Comparison of ENCODE assay signal across 15 cellular contexts in the genomic region with DNA sequence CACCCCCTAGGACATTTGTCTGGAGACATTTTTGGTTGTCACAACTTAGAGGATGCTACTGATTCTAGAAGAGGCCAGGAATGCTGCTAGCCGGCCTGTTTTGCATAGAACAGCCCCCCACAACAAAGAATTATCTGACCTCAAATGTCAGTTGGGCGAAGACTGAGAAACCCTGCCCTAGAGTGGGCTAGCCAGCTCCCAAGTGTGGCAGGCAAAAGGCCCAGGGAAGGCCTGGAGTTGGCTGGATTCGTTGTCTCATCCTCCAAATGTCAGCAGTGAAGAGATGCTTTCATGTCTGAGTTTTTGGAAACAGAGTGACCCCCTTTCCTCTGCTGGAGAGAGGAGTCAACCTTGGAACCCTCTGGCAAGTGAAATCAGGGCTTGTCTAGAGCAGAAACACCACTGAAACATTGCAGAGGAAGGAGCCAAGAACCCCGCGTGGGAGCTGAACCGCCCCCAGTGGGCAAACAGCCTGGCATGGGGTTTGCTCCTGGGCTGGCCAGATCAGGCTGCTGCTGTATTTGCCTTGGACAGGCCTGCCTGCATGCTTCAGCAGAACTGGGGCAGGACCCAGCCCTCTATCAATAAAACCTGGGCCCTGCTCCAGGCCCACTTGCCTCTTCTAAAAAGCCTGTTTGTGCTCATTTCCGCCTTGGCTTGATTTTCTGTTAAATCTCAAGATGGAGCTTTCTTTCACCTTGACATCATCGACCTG. TPM values are rescaled to one million over a fixed set of nuclear protein-coding genes. Genes with fewer than 3 reads are reported as not detected.
A peak's percentile ranks its signal among the peaks of the same experiment; 100 is the strongest.
DNase-seq lines count a peak whose midpoint lies in the region; ATAC-seq and TF ChIP-seq lines count a peak whose summit lies in the region.
"Had no signal": no experiment of that assay in that cellular context is flagged by ENCODE, and none has a peak within 500 bp of the region (broad histone marks: within the 10 kb centered on the region; RNA-seq: fewer than 3 reads in every experiment).

No MANE protein-coding gene starts in this region.

- H3K4me3 Mint-ChIP-seq in CD14-positive monocyte = no peak overlapping the region
- H3K4me3 Mint-ChIP-seq: mesothelial cell of epicardium; stimulated activated naive CD8-positive, alpha-beta T cell treated with anti-CD3 and anti-CD28 coated beads, Interleukin-15, amount 100 ng/mL, for 72 hours; T-cell had no signal

- H3K79me2 ChIP-seq in GM23248 (ENCODE audit: insufficient read depth) = no peaks in the 10 kb centered on the region

- 43 to 57% methylated on average over 8 of the region's 8 CpGs for WGBS in GM23248 (ENCODE audit: low coverage in 1 of 2, low lambda C conversion rate in 2 of 2, missing lambda C conversion rate in 2 of 2), 2 experiments
- 18 to 45% (median 27%) methylated on average over 5 to 8 of the region's 8 CpGs for WGBS in stomach, 5 donors

- TF ChIP-seq POLR2A in stomach (IDR thresholded peaks at IDR 0.05) = no peak

- H3K4me1 ChIP-seq in GM23248 (ENCODE audit: insufficient read depth) (peaks cover 5% of the 10 kb centered on the region; the same call in 1 of the 2 replicates), stomach (peaks cover 36 to 71% (median 59%) of the 10 kb centered on the region in 4 donors)

- peak; percentile 75 for ATAC-seq in left ventricle myocardium superior
- ATAC-seq: stimulated activated naive CD8-positive, alpha-beta T cell treated with anti-CD3 and anti-CD28 coated beads, Interleukin-15, amount 100 ng/mL, for 72 hours; T-cell had no signal

- H3K27me3 ChIP-seq in GM23248 (replicated peaks; ENCODE audit: insufficient read depth) (no peaks in the 10 kb centered on the region), stomach (no peaks in the 10 kb centered on the region)
- H3K27me3 ChIP-seq: cardiac muscle cell had no signal

- peaks cover 0 to 6% (median 2%) of the 10 kb centered on the region in 3 donors for H3K27me3 Mint-ChIP-seq in CD14-positive monocyte (ENCODE audit: low read depth in 3 of 3)
- H3K27me3 Mint-ChIP-seq: stimulated activated naive CD8-positive, alpha-beta T cell treated with anti-CD3 and anti-CD28 coated beads, Interleukin-15, amount 100 ng/mL, for 72 hours; T-cell had no signal

- in situ Hi-C loops in GM23248 (cut with MboI) = no loop called here

- no peak overlapping the region for H2AFZ ChIP-seq in GM23248

- H3K36me3 ChIP-seq in GM23248 (ENCODE audit: low read depth) = no peaks in the 10 kb centered on the region
- H3K36me3 ChIP-seq in stomach = peaks cover 0 to 7% (median 3%) of the 10 kb centered on the region in 4 donors
- H3K36me3 ChIP-seq: cardiac muscle cell had no signal

- DNase-seq in GM23248 (peak; percentile 34), left ventricle myocardium superior (peak; percentile 41), stomach (peak; percentile 94), kidney tubule cell (ENCODE audit: low spot score) (no peak), CD14-positive monocyte (ENCODE audit: low spot score) (no peak), ecto neural progenitor cell (ENCODE audit: low spot score) (no peak)
- no peak for DNase-seq in stimulated activated CD4-positive, alpha-beta T cell treated with anti-CD3 and anti-CD28 coated beads, Interleukin-1b, Interleukin-23, amount 100 ng/mL, for 48 hours
- DNase-seq: DMS53; foreskin melanocyte; NCI-H510A; stimulated activated naive CD8-positive, alpha-beta T cell treated with anti-CD3 and anti-CD28 coated beads, Interleukin-15, amount 100 ng/mL, for 72 hours; T-cell had no signal

- H3K36me3 Mint-ChIP-seq in CD14-positive monocyte = peaks cover 0 to 2% of the 10 kb centered on the region in 2 donors
- H3K36me3 Mint-ChIP-seq: mesothelial cell of epicardium, T-cell had no signal

- H3F3A ChIP-seq in GM23248 (ENCODE audit: insufficient read depth) = no peaks in the 10 kb centered on the region

- H3K27ac Mint-ChIP-seq in CD14-positive monocyte = no peak overlapping the region
- H3K27ac Mint-ChIP-seq: mesothelial cell of epicardium; stimulated activated naive CD8-positive, alpha-beta T cell treated with anti-CD3 and anti-CD28 coated beads, Interleukin-15, amount 100 ng/mL, for 72 hours; T-cell had no signal

- H3K4me3 ChIP-seq in GM23248 = no peak overlapping the region
- no peak overlapping the region for H3K4me3 ChIP-seq in stomach
- H3K4me3 ChIP-seq: cardiac muscle cell had no signal

- H3K4me2 ChIP-seq in GM23248 (ENCODE audit: unreplicated experiment) = no peak overlapping the region

- peaks cover 2% of the 10 kb centered on the region for H3K4me1 Mint-ChIP-seq in CD14-positive monocyte

- intact Hi-C loops in left ventricle myocardium superior (cut with micrococcal nuclease) (no loop called here), stomach (cut with DNase I; ENCODE audit: low total_unique reads) (no loop called here), CD14-positive monocyte (cut with micrococcal nuclease) (no loop called here)

- TF ChIP-seq EP300 in stomach (IDR thresholded peaks at IDR 0.05) = no peak

- H3K9me3 Mint-ChIP-seq in CD14-positive monocyte = peaks cover 0 to 2% (median 0%) of the 10 kb centered on the region in 7 donors
- H3K9me3 Mint-ChIP-seq: mesothelial cell of epicardium; stimulated activated naive CD8-positive, alpha-beta T cell treated with anti-CD3 and anti-CD28 coated beads, Interleukin-15, amount 100 ng/mL, for 72 hours; T-cell had no signal

- H4K20me1 ChIP-seq in GM23248 (ENCODE audit: insufficient read depth) = no peaks in the 10 kb centered on the region

- no peaks in the 10 kb centered on the region for H3K9me3 ChIP-seq in GM23248 (ENCODE audit: low read depth)
- H3K9me3 ChIP-seq in stomach = no peaks in the 10 kb centered on the region

- no peak overlapping the region for H3K9ac ChIP-seq in GM23248

- peak overlapping the region; percentile 7; the same call in 1 of the 2 replicates for H3K27ac ChIP-seq in GM23248
- peak overlapping the region; percentile 96 for H3K27ac ChIP-seq in VCaP
- peak overlapping the region; percentile 74 to 85 (median 84) for H3K27ac ChIP-seq in stomach
- H3K27ac ChIP-seq: cardiac muscle cell had no signal

- TF ChIP-seq CTCF in VCaP (conservative IDR thresholded peaks at IDR 0.05) (peak; percentile 29), stomach (IDR thresholded peaks at IDR 0.05) (peak in 1 of 7 experiments; percentile 14), CD14-positive monocyte (IDR thresholded peaks at IDR 0.05) (no peak)

- H3K9me2 ChIP-seq in GM23248 (ENCODE audit: insufficient read depth) = no peaks in the 10 kb centered on the region

RNA-seq across cellular contexts. Expression of a gene that starts 32.9 kb away (rescaled TPM):
- 0.22 and 0.89 TPM in 2 replicates for total RNA-seq in GM23248 (2014; rRNA removed; shearing (Covaris generic))
- 0.28 and 0.48 TPM in 2 replicates for polyA plus RNA-seq in GM23248 (2016; fragmentation: Nextera tagmentation; extraction: Ambion mirVana)
- 4.2 TPM for total RNA-seq in left ventricle myocardium superior
- total RNA-seq in stomach = 10 to 100 TPM in 1 of 5 donors, 1 to 10 TPM in 4; 2.2 to 44.5 (median 5.8) TPM
- 10 to 100 TPM in 1 of 3 donors, 1 to 10 TPM in 2; 8.1 to 13.6 (median 9.2) TPM for polyA plus RNA-seq in stomach
- 100 to 1,000 TPM in 1 of 2 donors, 10 to 100 TPM in 1; 81.6 to 127 TPM for polyA plus RNA-seq in CD14-positive monocyte

Comparison
In these comparisons a context has a peak if more than half of its experiments do, and no peak if none do; other contexts are left out.
1. DNase-seq: peak in GM23248 (single experiment), left ventricle myocardium superior (single experiment) and stomach (single experiment); none in stimulated activated CD4-positive, alpha-beta T cell treated with anti-CD3 and anti-CD28 coated beads, Interleukin-1b, Interleukin-23, amount 100 ng/mL, for 48 hours (single experiment), kidney tubule cell (single experiment), CD14-positive monocyte (single experiment) and ecto neural progenitor cell (single experiment).
2. H3K27ac ChIP-seq: peak in every context shown above with its lines; median percentile 96 in VCaP; 84 in stomach; 7 in GM23248.